15 cellular contexts compared by ENCODE assay signal in the genomic region with DNA sequence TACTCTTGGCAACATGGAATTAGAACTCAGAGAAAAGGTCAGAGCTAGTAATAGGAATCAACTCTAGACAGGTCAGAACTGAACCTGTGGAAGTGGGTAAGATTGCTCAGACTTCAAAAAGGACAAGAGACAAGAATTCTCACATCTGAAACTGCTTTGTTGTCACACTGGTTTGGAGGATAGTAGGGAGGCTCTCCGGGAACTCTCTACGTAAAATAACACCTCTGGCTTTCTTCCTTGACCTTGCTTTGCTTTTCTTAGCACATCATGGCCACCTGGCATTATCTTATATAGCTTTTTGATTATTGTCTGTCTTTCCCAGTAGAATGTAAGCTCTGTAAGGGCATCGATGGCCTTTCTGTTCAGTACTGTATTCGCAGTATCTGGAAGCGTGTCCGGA. TPM values are rescaled to one million over a fixed set of nuclear protein-coding genes. Genes with fewer than 3 reads are reported as not detected.
DNase-seq lines count a peak whose midpoint lies in the region; ATAC-seq and TF ChIP-seq lines count a peak whose summit lies in the region.
"Had no signal": no experiment of that assay in that cellular context is flagged by ENCODE, and none has a peak within 500 bp of the region (broad histone marks: within the 10 kb centered on the region; RNA-seq: fewer than 3 reads in every experiment).

No MANE protein-coding gene starts in this region.

- no peak overlapping the region for H3K4me3 ChIP-seq in IMR-90 (ENCODE audit: insufficient read depth, low read depth, low read length)
- no peak overlapping the region for H3K4me3 ChIP-seq in breast epithelium
- no peak overlapping the region for H3K4me3 ChIP-seq in gastrocnemius medialis
- no peak overlapping the region for H3K4me3 ChIP-seq in aorta (ENCODE audit: low read length in 2 of 2)
- H3K4me3 ChIP-seq: A549 had no signal

- ATAC-seq in IMR-90 (ENCODE audit: low read depth) = no peak
- ATAC-seq in gastrocnemius medialis = peak; percentile 53 to 64
- ATAC-seq in aorta (ENCODE audit: low FRiP score) = no peak
- ATAC-seq: A549, HCT116 had no signal

- BruUV-seq in IMR-90 (replicated peaks; lab: Mats Ljungman, UMichigan) = no TSS peak

- CTCF ChIA-PET in IMR-90 (lab: Yijun Ruan, JAX) = no interaction called here

- no peak overlapping the region for H3K9ac ChIP-seq in IMR-90 (ENCODE audit: low read depth, low read length)

- H3K9me1 ChIP-seq in IMR-90 (ENCODE audit: insufficient read depth, low read length) = no peaks in the 10 kb centered on the region

- peaks cover 16 to 17% of the 10 kb centered on the region in 2 donors for H3K36me3 Mint-ChIP-seq in CD14-positive monocyte

- H3K27ac Mint-ChIP-seq in CD14-positive monocyte = peak overlapping the region in 4 of 7 donors; percentile 37 to 94 (median 75)

- TF ChIP-seq CTCF in CD14-positive monocyte (IDR thresholded peaks at IDR 0.05) = no peak
- no peak for TF ChIP-seq CTCF in IMR-90 (conservative IDR thresholded peaks at IDR 0.05; ENCODE audit: low read depth, low read length)
- no peak for TF ChIP-seq CTCF in breast epithelium (IDR thresholded peaks at IDR 0.05)
- TF ChIP-seq CTCF in gastrocnemius medialis (IDR thresholded peaks at IDR 0.05 in 4 of 5, conservative IDR thresholded peaks at IDR 0.05 in 1 of 5) = no peak

- DNase-seq in CD14-positive monocyte (ENCODE audit: low spot score) = no peak
- no peak for DNase-seq in IMR-90
- DNase-seq in breast epithelium (ENCODE audit: low spot score in 2 of 2) = no peak
- no peak for DNase-seq in gastrocnemius medialis
- no peak for DNase-seq in HCEC 1CT
- DNase-seq in cerebellum (ENCODE audit: low spot score) = no peak
- DNase-seq in aorta = no peak
- no peak for DNase-seq in iPS-NIHi11 (ENCODE audit: low spot score)
- DNase-seq: NCI-H1436 treated with DMSO at 0.1 percent for 48 hours, NCI-H526 treated with DMSO at 0.1 percent for 48 hours, SIG-M5 had no signal

- no CpG with 5 or more reads among the region's 6 CpGs for WGBS in IMR-90 (ENCODE audit: extremely low coverage in 2 of 2, insufficient read length in 1 of 2), 2 experiments
- 95 to 98% methylated on average over 6 of the region's 6 CpGs for WGBS in aorta, 2 donors

- intact Hi-C loops in CD14-positive monocyte (cut with micrococcal nuclease) (no loop called here), IMR-90 (cut with micrococcal nuclease) (no loop called here), breast epithelium (cut with DNase I; ENCODE audit: low total_unique reads) (no loop called here), gastrocnemius medialis (cut with DNase I; ENCODE audit: low total_unique reads) (no loop called here), aorta (cut with DNase I) (no loop called here)

- dilution Hi-C loops in IMR-90 (cut with HindIII; ENCODE audit: low sequenced_read_pairs, unreplicated experiment) = no loop called here

- H3K56ac ChIP-seq in IMR-90 (ENCODE audit: extremely low read depth, insufficient read depth, low read length) = no peak overlapping the region

- no peak overlapping the region for H2BK120ac ChIP-seq in IMR-90 (ENCODE audit: low read depth, low read length)

- H3K4me1 ChIP-seq in IMR-90 (ENCODE audit: control insufficient read depth, insufficient read depth, low read length) = no peaks in the 10 kb centered on the region; the same call in 1 of the 2 replicates
- no peaks in the 10 kb centered on the region for H3K4me1 ChIP-seq in breast epithelium
- peaks cover 14 to 33% of the 10 kb centered on the region in 2 donors for H3K4me1 ChIP-seq in gastrocnemius medialis
- no peaks in the 10 kb centered on the region for H3K4me1 ChIP-seq in aorta (ENCODE audit: control insufficient read depth in 1 of 2, insufficient read depth in 2 of 2, low read length in 2 of 2)

- H3K23ac ChIP-seq in IMR-90 (ENCODE audit: low read depth, low read length) = 0 out of 2 replicates have a peak overlapping the region, but pooled peaks have one; percentile 32

- H2BK20ac ChIP-seq in IMR-90 (ENCODE audit: low read depth, low read length) = no peak overlapping the region

- H3K27ac ChIP-seq in IMR-90 (ENCODE audit: insufficient read depth, low read length) = no peak overlapping the region
- peak overlapping the region; percentile 49 to 86 for H3K27ac ChIP-seq in breast epithelium
- H3K27ac ChIP-seq in gastrocnemius medialis = peak overlapping the region; percentile 3 to 72 (median 30)
- H3K27ac ChIP-seq in aorta (ENCODE audit: low read depth in 1 of 2, low read length in 2 of 2) = no peak overlapping the region
- H3K27ac ChIP-seq: A549, C4-2B, HL-60 had no signal

- no peaks in the 10 kb centered on the region for H3K9me3 ChIP-seq in IMR-90 (ENCODE audit: control insufficient read depth, insufficient read depth, low read length)
- H3K9me3 ChIP-seq in breast epithelium = no peaks in the 10 kb centered on the region
- H3K9me3 ChIP-seq in gastrocnemius medialis = no peaks in the 10 kb centered on the region
- H3K9me3 ChIP-seq in aorta (ENCODE audit: control insufficient read depth, low read length) = no peaks in the 10 kb centered on the region
- H3K9me3 ChIP-seq: A549 had no signal

- H2AK9ac ChIP-seq in IMR-90 (replicated peaks; ENCODE audit: low read depth, low read length, poor library complexity) = no peak overlapping the region

- H3K27me3 ChIP-seq in IMR-90 (ENCODE audit: control insufficient read depth, insufficient read depth, low read length) = no peaks in the 10 kb centered on the region
- H3K27me3 ChIP-seq in breast epithelium = no peaks in the 10 kb centered on the region
- no peaks in the 10 kb centered on the region for H3K27me3 ChIP-seq in gastrocnemius medialis
- no peaks in the 10 kb centered on the region for H3K27me3 ChIP-seq in aorta (ENCODE audit: control insufficient read depth in 1 of 2, insufficient read depth in 2 of 2, low read length in 1 of 2)

- no peak overlapping the region for H2BK15ac ChIP-seq in IMR-90 (ENCODE audit: low read depth, low read length)

- no peak for TF ChIP-seq RAD21 in IMR-90 (IDR thresholded peaks at IDR 0.05; ENCODE audit: low read length)

- H2BK5ac ChIP-seq in IMR-90 (ENCODE audit: low read depth, low read length, poor library complexity, severe bottlenecking) = no peak overlapping the region

- no peak overlapping the region for H4K5ac ChIP-seq in IMR-90 (ENCODE audit: low read depth, low read length)

- POLR2A ChIA-PET in IMR-90 (lab: Charles Lee; ENCODE audit: unreplicated experiment) = no interaction called here

- in situ Hi-C loops in IMR-90 (cut with MboI; ENCODE audit: low sequenced_read_pairs) = no loop called here
- in situ Hi-C loops in gastrocnemius medialis (cut with MboI; ENCODE audit: low sequenced_read_pairs in 4 of 4) = no loop called here

- H3K27me3 Mint-ChIP-seq in CD14-positive monocyte (ENCODE audit: low read depth in 3 of 3) = peaks cover 0 to 6% (median 5%) of the 10 kb centered on the region in 3 donors

- TF ChIP-seq POLR2A in IMR-90 (IDR thresholded peaks at IDR 0.05; ENCODE audit: low read depth, low read length) (no peak), breast epithelium (IDR thresholded peaks at IDR 0.05) (no peak), gastrocnemius medialis (IDR thresholded peaks at IDR 0.05) (no peak)

- no peak overlapping the region for H3K4me2 ChIP-seq in IMR-90 (ENCODE audit: low read depth, low read length)
- H3K4me2 ChIP-seq: A549 had no signal

- H4K20me1 ChIP-seq in IMR-90 (ENCODE audit: insufficient read depth, low read length) = no peaks in the 10 kb centered on the region

- peaks cover 76% of the 10 kb centered on the region for H3K4me1 Mint-ChIP-seq in CD14-positive monocyte

- H3K4ac ChIP-seq in IMR-90 (ENCODE audit: low read depth, low read length) = no peak overlapping the region

- H4K8ac ChIP-seq in IMR-90 (ENCODE audit: low read depth in 2 of 2, low read length in 2 of 2) = no peak overlapping the region

- no peak overlapping the region for H3K4me3 Mint-ChIP-seq in CD14-positive monocyte

- H3K14ac ChIP-seq in IMR-90 (replicated peaks; ENCODE audit: low read depth, low read length) = no peak overlapping the region

- peaks cover 0 to 2% (median 0%) of the 10 kb centered on the region in 7 donors for H3K9me3 Mint-ChIP-seq in CD14-positive monocyte

- H4K91ac ChIP-seq in IMR-90 (ENCODE audit: insufficient read depth, low read depth, low read length) = no peak overlapping the region

- H3K79me1 ChIP-seq in IMR-90 (ENCODE audit: low read depth in 1 of 2, low read length in 2 of 2) = peaks cover 13 to 14% of the 10 kb centered on the region in 2 experiments; a peak in 1 of 4 replicates

- H3K36me3 ChIP-seq in IMR-90 (ENCODE audit: control insufficient read depth, insufficient read depth, low read length) (no peaks in the 10 kb centered on the region), breast epithelium (no peaks in the 10 kb centered on the region), gastrocnemius medialis (no peaks in the 10 kb centered on the region), aorta (ENCODE audit: control insufficient read depth in 1 of 2, insufficient read depth in 2 of 2, low read length in 1 of 2) (peaks cover 0 to 2% of the 10 kb centered on the region in 2 donors)

- no peak overlapping the region for H2AK5ac ChIP-seq in IMR-90 (ENCODE audit: low read depth, low read length)

- H3K18ac ChIP-seq in IMR-90 (ENCODE audit: low read depth, low read length) = no peak overlapping the region; the same call in 1 of the 2 replicates

- no peak overlapping the region for H2AFZ ChIP-seq in IMR-90 (replicated peaks; ENCODE audit: low read length, poor library complexity)

TF ChIP-seq in IMR-90, 13 proteins besides CTCF, POLR2A, EP300 and RAD21 (continues in another document):
- TF ChIP-seq NFE2L2 (IDR thresholded peaks at IDR 0.05; ENCODE audit: low read depth, low read length) = no peak
- TF ChIP-seq CEBPB (IDR thresholded peaks at IDR 0.05; ENCODE audit: low read depth, low read length) = no peak
- no peak for TF ChIP-seq MAFK (IDR thresholded peaks at IDR 0.05; ENCODE audit: low read depth, low read length)

RNA-seq across cellular contexts. Expression of gene NFKBIZ, which starts 13.2 kb away (rescaled TPM):
- polyA plus RNA-seq in CD14-positive monocyte (10 to 100 TPM; 71.0 to 84.9 TPM), IMR-90 (2012; rRNA removed) (40.9 and 56.2 TPM in 2 replicates), aorta (10 to 100 TPM in 1 of 2 donors, 1 to 10 TPM in 1; 6.5 to 65.2 TPM)
- total RNA-seq in IMR-90 (2012; rRNA removed) (35.0 and 43.0 TPM in 2 replicates), breast epithelium (100 to 1,000 TPM in 2 of 3 donors, 10 to 100 TPM in 1; 52.2 to 694 (median 243) TPM), gastrocnemius medialis (10 to 100 TPM in 3 of 4 donors, 1 to 10 TPM in 1; 9.2 to 25.9 (median 20.6) TPM), cerebellum (4.0 TPM), aorta (100 to 1,000 TPM; 109 to 198 TPM)
- 42.6 and 52.3 TPM in 2 replicates for polyA plus RNA-seq in IMR-90 (2012; cell fraction: cytosol; rRNA removed)
- 482 and 691 TPM in 2 replicates for polyA plus RNA-seq in IMR-90 (2012; cell fraction: nucleus; rRNA removed; ENCODE audit: low replicate concordance)

RNA-seq across cellular contexts. Expression of gene NXPE3, which starts 57.1 kb away (rescaled TPM):
- polyA plus RNA-seq in CD14-positive monocyte (10 to 100 TPM; 19.8 to 35.8 TPM), IMR-90 (2012; rRNA removed) (18.5 and 20.0 TPM in 2 replicates), aorta (10 to 100 TPM in 1 of 2 donors, 1 to 10 TPM in 1; 6.4 to 10.1 TPM)
- total RNA-seq in IMR-90 (2012; rRNA removed) (23.1 and 23.8 TPM in 2 replicates), breast epithelium (10 to 100 TPM in 2 of 3 donors, 1 to 10 TPM in 1; 7.7 to 21.6 (median 17.0) TPM), gastrocnemius medialis (10 to 100 TPM; 31.5 to 52.0 (median 44.5) TPM), cerebellum (12.3 TPM), aorta (10 to 100 TPM; 26.2 to 27.2 TPM)
- polyA plus RNA-seq in IMR-90 (2012; cell fraction: cytosol; rRNA removed) = 11.3 and 12.6 TPM in 2 replicates
- polyA plus RNA-seq in IMR-90 (2012; cell fraction: nucleus; rRNA removed; ENCODE audit: low replicate concordance) = 9.4 and 12.0 TPM in 2 replicates

Comparison
In these comparisons a context has a peak if more than half of its experiments do, and no peak if none do; other contexts are left out.
1. ATAC-seq: peak in gastrocnemius medialis (2 of 2); none in IMR-90 (single experiment) and aorta (single experiment).
2. H3K27ac ChIP-seq: peak in breast epithelium (2 of 2) and gastrocnemius medialis (4 of 4); none in IMR-90 (single experiment) and aorta (0 of 2).